Comparison of ENCODE assay signal across 8 cellular contexts in the genomic region with DNA sequence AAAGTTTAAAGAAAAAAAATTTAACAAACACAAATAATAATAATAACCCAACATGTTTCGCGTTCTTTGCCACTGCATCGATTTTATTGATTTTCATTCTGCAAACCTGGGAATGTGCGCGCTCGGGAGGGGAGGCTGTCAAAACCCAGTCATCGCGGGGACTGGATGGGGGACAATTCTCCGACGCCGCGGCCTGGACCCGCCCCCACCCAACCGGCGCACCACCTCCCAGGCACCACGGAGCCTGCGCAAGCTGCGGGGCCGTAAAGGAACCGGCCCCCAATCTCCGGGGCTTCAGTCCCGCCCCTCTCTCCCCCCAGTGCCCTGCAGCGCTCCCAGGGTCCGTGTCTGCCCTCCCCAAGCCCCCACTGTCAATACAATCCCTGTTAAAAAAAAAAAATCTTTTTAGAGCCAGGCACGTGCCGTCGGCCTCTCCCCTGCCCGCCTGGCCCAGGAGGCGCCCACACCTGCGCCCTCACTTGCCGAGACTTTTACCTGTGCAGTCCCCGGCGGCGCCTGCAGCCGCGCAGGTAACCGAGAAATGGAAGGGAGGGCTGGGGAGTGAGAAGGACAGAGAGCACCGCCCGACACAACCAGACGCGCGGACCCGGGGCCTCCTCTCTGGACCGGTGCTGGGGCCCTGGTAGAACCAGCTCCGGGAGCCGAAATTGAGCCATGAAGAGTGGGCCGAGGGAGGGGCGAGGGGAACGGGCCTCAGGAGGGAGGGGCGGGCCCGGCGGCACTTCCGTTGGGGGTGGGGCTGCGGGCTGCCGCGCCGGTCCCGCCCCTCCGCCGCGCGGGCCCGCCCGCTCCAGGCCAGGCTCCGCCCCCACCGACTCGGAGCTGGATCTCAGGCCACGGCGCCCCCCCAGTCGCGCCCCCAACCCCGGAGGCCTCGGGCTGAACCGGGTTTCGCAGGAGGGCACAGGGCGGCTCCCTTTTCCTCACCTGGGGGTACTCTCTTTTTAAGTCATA. TPM values are rescaled to one million over a fixed set of nuclear protein-coding genes. Genes with fewer than 3 reads are reported as not detected.
DNase-seq lines count a peak whose midpoint lies in the region; ATAC-seq and TF ChIP-seq lines count a peak whose summit lies in the region.

No MANE protein-coding gene starts in this region.

- peak; percentile 27 for TF ChIP-seq CTCF in progenitor cell of endocrine pancreas (IDR thresholded peaks at IDR 0.05; ENCODE audit: unreplicated experiment)

- no peaks in the 10 kb centered on the region for H3K9me3 ChIP-seq in right cardiac atrium (ENCODE audit: control insufficient read depth, low read length)

- peak overlapping the region; percentile 7 for H3K27ac ChIP-seq in angular gyrus (ENCODE audit: low read depth, low read length)
- peak overlapping the region; percentile 82 for H3K27ac ChIP-seq in right cardiac atrium (ENCODE audit: low read length)

- intact Hi-C loops in right cardiac atrium (cut with DNase I): loop anchor here in 3 of 4 donors (10.0 kb wide), 5 partner anchors 206 to 1146 kb away; no protein-coding TSS in a partner anchor

- H3K27me3 ChIP-seq in right cardiac atrium (ENCODE audit: control insufficient read depth, insufficient read depth): no peaks in the 10 kb centered on the region

- H3K4me3 ChIP-seq in right cardiac atrium (ENCODE audit: low read length): peak overlapping the region; percentile 84

- DNase-seq in Caki2 (ENCODE audit: low read depth) (peak; percentile 69), NCI-H2227 treated with DMSO at 0.1 percent for 48 hours (lab: John Stamatoyannopoulos, UW) (peak; percentile 42), right cardiac atrium (peak; percentile 85 to 94 (median 93)), progenitor cell of endocrine pancreas (ENCODE audit: low spot score, unreplicated experiment) (peak; percentile 64)

- H3K27ac Mint-ChIP-seq in progenitor cell of endocrine pancreas: peak overlapping the region; percentile 85

- peaks cover 2% of the 10 kb centered on the region for H3K36me3 Mint-ChIP-seq in progenitor cell of endocrine pancreas (ENCODE audit: insufficient read depth)

- under 1% methylated on average over 76 of the region's 76 CpGs for WGBS in right cardiac atrium

- in situ Hi-C loops in Caki2 (cut with HindIII; ENCODE audit: low pct_unique_long_range_greater_than_20kb, low sequenced_read_pairs): no loop called here

- peaks cover 25% of the 10 kb centered on the region for H3K4me1 Mint-ChIP-seq in progenitor cell of endocrine pancreas (ENCODE audit: low read depth)

- H3K4me1 ChIP-seq in right cardiac atrium (ENCODE audit: control insufficient read depth, insufficient read depth, low read length): no peaks in the 10 kb centered on the region

- peaks cover 45% of the 10 kb centered on the region for H3K27me3 Mint-ChIP-seq in progenitor cell of endocrine pancreas

- H3K9me3 Mint-ChIP-seq in progenitor cell of endocrine pancreas (ENCODE audit: low read depth): no peaks in the 10 kb centered on the region

- ATAC-seq in GM21786 (IDR thresholded peaks at IDR 0.05; ENCODE audit: unreplicated experiment) (peak; percentile 52), right cardiac atrium (peak; percentile 94 to 95), HG03521 (IDR thresholded peaks at IDR 0.05; ENCODE audit: unreplicated experiment) (no peak), HG03571 (IDR thresholded peaks at IDR 0.05; ENCODE audit: unreplicated experiment) (no peak)

- peak overlapping the region; percentile 88 for H3K4me3 Mint-ChIP-seq in progenitor cell of endocrine pancreas (ENCODE audit: low read depth)

RNA-seq across cellular contexts. Expression of gene ZNF503, which starts 7.6 kb away (rescaled TPM):
- 11.6 and 16.2 TPM in 2 replicates for total RNA-seq in Caki2 (2014; rRNA removed; shearing (Covaris generic); ENCODE audit: low replicate concordance)
- total RNA-seq in right cardiac atrium (10 to 100 TPM; 13.2 to 14.6 (median 14.3) TPM), progenitor cell of endocrine pancreas (31.7 and 33.7 TPM in 2 replicates)
- 8.7 TPM for polyA plus RNA-seq in right cardiac atrium

RNA-seq across cellular contexts. Expression of gene LRMDA, which starts 22.2 kb away (rescaled TPM):
- total RNA-seq in Caki2 (2014; rRNA removed; shearing (Covaris generic); ENCODE audit: low replicate concordance): 18.7 and 20.3 TPM in 2 replicates
- total RNA-seq in right cardiac atrium (10 to 100 TPM; 42.7 to 97.9 (median 55.1) TPM), progenitor cell of endocrine pancreas (6.5 and 9.7 TPM in 2 replicates)
- 48.8 TPM for polyA plus RNA-seq in right cardiac atrium

Comparison
In these comparisons a context has a peak if more than half of its experiments do, and no peak if none do; other contexts are left out.
1. DNase-seq: peak in every context shown above with its lines; median percentile 93 in right cardiac atrium; 69 in Caki2; 64 in progenitor cell of endocrine pancreas; 42 in NCI-H2227 treated with DMSO at 0.1 percent for 48 hours.
2. ATAC-seq: peak in GM21786 (single experiment) and right cardiac atrium (2 of 2); none in HG03521 (single experiment) and HG03571 (single experiment).